21 cellular contexts compared by ENCODE assay signal in genomic region chr7:116783666-116784318, GRCh38.
"Had no signal": no experiment of that assay in that cellular context is flagged by ENCODE, and none has a peak within 500 bp of the region (broad histone marks: within the 10 kb centered on the region; RNA-seq: fewer than 3 reads in every experiment).

No MANE protein-coding gene starts in this region.

- DNase-seq: activated CD4-positive, alpha-beta memory T cell treated with anti-CD3 and anti-CD28 coated beads, Interleukin-2, amount 10 ng/mL, durations not matched to agents 7 days and 5 days; activated CD4-positive, alpha-beta T cell treated with anti-CD3 and anti-CD28 coated beads for 36 hours; activated CD4-positive, alpha-beta T cell treated with anti-CD3 and anti-CD28 coated beads, Interleukin-2, amount 50 U/mL, for 1 hour; activated gamma-delta T cell; activated naive CD4-positive, alpha-beta T cell treated with anti-CD3 and anti-CD28 coated beads for 36 hours; activated T-cell treated with anti-CD3 and anti-CD28 coated beads for 4 hours; activated T-cell treated with anti-CD3 and anti-CD28 coated beads, Interleukin-2, amount 50 U/mL, for 48 hours; amygdala; MM.1S; NCI-H1105; NCI-H1436; NCI-H187; NCI-H2081; NCI-H446; NCI-H524; PC-3; SIG-M5; T-helper 1 cell; WERI-Rb-1 had no signal

- H3K36me3 ChIP-seq: WERI-Rb-1 had no signal

- H3K4me3 ChIP-seq: SK-N-MC had no signal

- H3K27ac ChIP-seq: SK-N-MC, WERI-Rb-1 had no signal

- ATAC-seq: activated CD4-positive, alpha-beta T cell treated with anti-CD3 and anti-CD28 coated beads for 36 hours; activated T-helper 17 cell treated with anti-CD3 and anti-CD28 coated beads, Interleukin-2, amount 50 U/mL, for 72 hours; PC-3 had no signal
